Comparison of ENCODE assay signal across 17 cellular contexts in the genomic region with DNA sequence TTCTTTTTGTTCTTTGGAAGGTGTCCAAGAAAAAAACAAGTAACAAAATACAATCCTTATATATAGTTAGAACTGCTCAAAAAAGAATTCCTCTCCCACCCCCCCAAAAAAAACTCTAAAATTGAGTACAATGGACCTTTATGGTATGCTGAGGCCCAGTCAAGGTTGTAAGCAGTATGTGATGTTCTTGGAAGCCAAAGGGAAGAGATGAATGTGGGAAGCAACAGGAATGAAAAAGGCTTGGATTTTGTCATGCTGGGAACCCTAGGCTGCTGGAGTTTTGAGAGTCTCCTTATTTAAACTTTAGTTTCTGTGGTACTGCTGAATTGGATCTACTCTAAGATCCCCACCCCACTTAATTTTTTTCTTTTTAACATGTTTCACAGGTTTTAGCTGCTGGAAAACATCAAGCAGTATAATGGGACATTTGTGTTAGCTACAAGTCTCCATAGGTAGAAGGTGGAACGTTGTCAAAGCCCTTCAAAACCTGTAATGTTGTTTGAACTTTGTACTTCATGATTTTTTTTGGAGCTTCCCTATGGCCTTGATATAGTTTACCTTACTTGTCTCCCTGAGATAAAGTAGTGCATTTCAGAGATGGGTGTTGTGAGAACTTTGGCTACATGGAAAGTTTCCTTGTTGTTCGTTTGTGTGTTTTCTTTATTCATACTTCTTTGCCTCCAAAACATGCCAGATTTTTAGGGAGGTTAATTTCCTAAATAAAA. TPM values are rescaled to one million over a fixed set of nuclear protein-coding genes. Genes with fewer than 3 reads are reported as not detected.
DNase-seq lines count a peak whose midpoint lies in the region; ATAC-seq, FAIRE-seq and TF ChIP-seq lines count a peak whose summit lies in the region.
"Had no signal": no experiment of that assay in that cellular context is flagged by ENCODE, and none has a peak within 500 bp of the region (broad histone marks: within the 10 kb centered on the region; RNA-seq: fewer than 3 reads in every experiment).

No MANE protein-coding gene starts in this region.

- in situ Hi-C loops in HepG2 (cut with HindIII; ENCODE audit: extremely low pct_ligation_motif_present, low pct_unique_long_range_greater_than_20kb), result no loop called here

- no TSS peak for BruUV-seq in HepG2 (replicated peaks; lab: Mats Ljungman, UMichigan)

- H3K27ac ChIP-seq in cingulate gyrus (ENCODE audit: low read depth, low read length), result peak overlapping the region; percentile 21
- H3K27ac ChIP-seq in HepG2 (ENCODE audit: extremely low read length, insufficient read depth, low read length), result peak overlapping the region; percentile 74
- peak overlapping the region; percentile 15 to 43 for H3K27ac ChIP-seq in testis

- peak overlapping the region; percentile 24 for H3K9ac ChIP-seq in HepG2 (ENCODE audit: insufficient read depth, low read depth, low read length)

- peak; percentile 81 for FAIRE-seq in HepG2 (lab: Jason Lieb, UNC)
- no peak for FAIRE-seq in urothelium cell line (lab: Jason Lieb, UNC)
- FAIRE-seq: A204.1, GM18507, H54, HTR-8/SVneo, K562 had no signal

- H3K4me1 ChIP-seq in HepG2 (ENCODE audit: insufficient read depth, low read length), result peaks cover 66% of the 10 kb centered on the region
- peaks cover 17% of the 10 kb centered on the region for H3K4me1 ChIP-seq in testis

- H3K9me3 ChIP-seq in HepG2 (ENCODE audit: low read length) (no peaks in the 10 kb centered on the region), testis (no peaks in the 10 kb centered on the region)

- H3K27me3 ChIP-seq in HepG2 (ENCODE audit: control insufficient read depth in 1 of 2, insufficient read depth in 2 of 2, low read length in 2 of 2), result no peaks in the 10 kb centered on the region
- H3K27me3 ChIP-seq in testis, result no peaks in the 10 kb centered on the region

- H3K36me3 ChIP-seq in HepG2 (replicated peaks in 1 of 2; ENCODE audit: control insufficient read depth in 1 of 2, insufficient read depth in 2 of 2, low read length in 2 of 2) (no peaks in the 10 kb centered on the region), testis (ENCODE audit: low read depth, missing control alignments) (no peaks in the 10 kb centered on the region)

- peak; percentile 82 for ATAC-seq in HepG2
- ATAC-seq in GM21367 (IDR thresholded peaks at IDR 0.05; ENCODE audit: unreplicated experiment), result no peak
- no peak for ATAC-seq in HG03469 (IDR thresholded peaks at IDR 0.05; ENCODE audit: unreplicated experiment)
- no peak for ATAC-seq in HG02981 (IDR thresholded peaks at IDR 0.05; ENCODE audit: unreplicated experiment)
- ATAC-seq: K562 had no signal

- H4K20me1 ChIP-seq in HepG2 (ENCODE audit: insufficient read depth, low read length), result no peaks in the 10 kb centered on the region

- TF ChIP-seq CTCF in HepG2 (CRISPR knock-in tag; IDR thresholded peaks at IDR 0.05), result no peak
- TF ChIP-seq CTCF in testis (IDR thresholded peaks at IDR 0.05), result no peak

- TF ChIP-seq RAD21 in HepG2 (CRISPR knock-in tag; IDR thresholded peaks at IDR 0.05), result no peak

- WGBS in HepG2 (ENCODE audit: low lambda C conversion rate), result 5% methylated on average over 2 of the region's 2 CpGs
- 51 to 69% methylated on average over 2 of the region's 2 CpGs for WGBS in testis, 2 donors

- POLR2A ChIA-PET in HepG2 (lab: Yijun Ruan, JAX), result interaction anchor here (1.1 to 2.2 kb wide), 4 partner anchors 23 to 58 kb away, joined by 3 to 19 read pairs (median 8); partner anchors contain the start of gene PHLPP1

- H3K79me2 ChIP-seq in HepG2 (ENCODE audit: insufficient read depth, low read length), result peaks cover 92% of the 10 kb centered on the region

- TF ChIP-seq EP300 in HepG2 (IDR thresholded peaks at IDR 0.05; ENCODE audit: low read depth in 2 of 2, low read length in 2 of 2) (peak in 1 of 2 experiments; percentile 77; a peak in 2 of 4 replicates), HepG2 (CRISPR knock-in tag; IDR thresholded peaks at IDR 0.05; ENCODE audit: borderline replicate concordance) (no peak)

- intact Hi-C loops in HepG2 (cut with micrococcal nuclease; ENCODE audit: unreplicated experiment), result loop anchor here (1.0 kb wide), 1 partner anchor 32 kb away; no protein-coding TSS in a partner anchor
- intact Hi-C loops in testis (cut with DNase I; ENCODE audit: low total_unique reads), result no loop called here

- peak overlapping the region; percentile 64 for H3K4me2 ChIP-seq in HepG2 (ENCODE audit: low read depth, low read length)

- no peak for TF ChIP-seq POLR2A in HepG2 (IDR thresholded peaks at IDR 0.05; ENCODE audit: insufficient read depth in 1 of 2, low read depth in 2 of 2, low read length in 2 of 2)
- TF ChIP-seq POLR2A in testis (IDR thresholded peaks at IDR 0.05), result no peak

- CTCF ChIA-PET in HepG2 (lab: Yijun Ruan, JAX; ENCODE audit: low intra/inter-chr PET ratio, low total read pairs), result no interaction called here

- DNase-seq in LoVo (ENCODE audit: low spot score) (peak; percentile 30), HepG2 (ENCODE audit: low spot score) (peak; percentile 77), testis (no peak), urothelium cell line (ENCODE audit: low spot score) (no peak)
- DNase-seq: C1 segment of cervical spinal cord; Calu3; CD4-positive, alpha-beta T cell; DMS 273 treated with DMSO at 0.1 percent for 48 hours had no signal

- H3K4me3 ChIP-seq in HepG2 (replicated peaks in 1 of 3; ENCODE audit: insufficient read depth in 1 of 3, low read depth in 2 of 3, low read length in 3 of 3) (peak overlapping the region in 1 of 3 experiments; percentile 18; a peak in 2 of 6 replicates), testis (no peak overlapping the region)
- H3K4me3 ChIP-seq: K562 had no signal

- H2AFZ ChIP-seq in HepG2 (ENCODE audit: low read length), result no peak overlapping the region

TF ChIP-seq in HepG2, 621 proteins besides CTCF, POLR2A, EP300 and RAD21 (continues in another document):
- TF ChIP-seq ZSCAN29 (CRISPR knock-in tag; conservative IDR thresholded peaks at IDR 0.05) (no peak), MXD4 (CRISPR knock-in tag; IDR thresholded peaks at IDR 0.05) (no peak), PRPF4 (IDR thresholded peaks at IDR 0.05; ENCODE audit: low read depth, low read length, poor library complexity, severe bottlenecking) (no peak), NCOA2 (CRISPR knock-in tag; IDR thresholded peaks at IDR 0.05) (peak; percentile 73), SIX1 (CRISPR knock-in tag; IDR thresholded peaks at IDR 0.05; ENCODE audit: borderline replicate concordance) (no peak)
- TF ChIP-seq, protein P1, sequence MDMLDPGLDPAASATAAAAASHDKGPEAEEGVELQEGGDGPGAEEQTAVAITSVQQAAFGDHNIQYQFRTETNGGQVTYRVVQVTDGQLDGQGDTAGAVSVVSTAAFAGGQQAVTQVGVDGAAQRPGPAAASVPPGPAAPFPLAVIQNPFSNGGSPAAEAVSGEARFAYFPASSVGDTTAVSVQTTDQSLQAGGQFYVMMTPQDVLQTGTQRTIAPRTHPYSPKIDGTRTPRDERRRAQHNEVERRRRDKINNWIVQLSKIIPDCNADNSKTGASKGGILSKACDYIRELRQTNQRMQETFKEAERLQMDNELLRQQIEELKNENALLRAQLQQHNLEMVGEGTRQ (IDR thresholded peaks at IDR 0.05; ENCODE audit: low read depth, low read length), result no peak
- TF ChIP-seq, protein P1 (CRISPR knock-in tag; IDR thresholded peaks at IDR 0.05; ENCODE audit: borderline replicate concordance), result no peak

RNA-seq across cellular contexts. Expression of gene PHLPP1, which starts 57.7 kb away (rescaled TPM):
- total RNA-seq in HepG2 (2016; rRNA removed; fragmentation: Illumina TruSeq; extraction: Trizol) (18.5 and 19.8 TPM in 2 replicates), testis (10 to 100 TPM; 50.5 to 60.1 TPM)
- total RNA-seq in HepG2 (2016; cell fraction: cytosol; rRNA removed; fragmentation: Illumina TruSeq; extraction: Trizol; ENCODE audit: low read depth), result 8.5 and 10.8 TPM in 2 replicates
- total RNA-seq in HepG2 (2016; cell fraction: insoluble cytoplasmic fraction; rRNA removed; fragmentation: Illumina TruSeq; extraction: Trizol), result 16.7 and 17.3 TPM in 2 replicates
- 8.5 and 10.8 TPM in 2 replicates for total RNA-seq in HepG2 (2016; cell fraction: membrane; rRNA removed; fragmentation: Illumina TruSeq; extraction: Trizol)
- 29.4 and 39.2 TPM in 2 replicates for total RNA-seq in HepG2 (2016; cell fraction: nucleus; rRNA removed; fragmentation: Illumina TruSeq; extraction: Trizol)
- polyA plus RNA-seq in HepG2 (2011; rRNA removed) (9.2 and 9.8 TPM in 2 replicates), testis (ENCODE audit: insufficient read depth, low read depth, low replicate concordance) (31.5 TPM)
- 7.0 and 7.7 TPM in 2 replicates for polyA plus RNA-seq in HepG2 (2011; cell fraction: cytosol; rRNA removed)
- 11.5 and 13.7 TPM in 2 replicates for polyA plus RNA-seq in HepG2 (2011; cell fraction: nucleus; rRNA removed)
- 9.2 and 15.8 TPM in 2 replicates for polyA plus RNA-seq in HepG2 (2012)
- 0.60 and 0.61 TPM in 2 replicates for polyA plus RNA-seq in HepG2 (2016; cell fraction: cytosol; fragmentation: Illumina TruSeq; extraction: Trizol; ENCODE audit: low read depth)
- 13.0 and 17.3 TPM in 2 replicates for polyA plus RNA-seq in HepG2 (2016; cell fraction: insoluble cytoplasmic fraction; fragmentation: Illumina TruSeq; extraction: Trizol; ENCODE audit: low read depth)
- polyA plus RNA-seq in HepG2 (2016; cell fraction: membrane; fragmentation: Illumina TruSeq; extraction: Trizol; ENCODE audit: low read depth), result 2.3 and 2.5 TPM in 2 replicates
- polyA plus RNA-seq in HepG2 (2016; cell fraction: nucleus; fragmentation: Illumina TruSeq; extraction: Trizol; ENCODE audit: insufficient read depth, low read depth), result 17.6 and 19.5 TPM in 2 replicates
- polyA minus RNA-seq in HepG2 (2011; rRNA and poly(A)+ RNA removed; ENCODE audit: low replicate concordance), result 17.9 and 28.2 TPM in 2 replicates
- polyA minus RNA-seq in HepG2 (2011; cell fraction: cytosol; rRNA and poly(A)+ RNA removed), result 24.3 and 29.5 TPM in 2 replicates
- polyA minus RNA-seq in HepG2 (2011; cell fraction: nucleus; rRNA and poly(A)+ RNA removed), result 61.7 and 84.3 TPM in 2 replicates

Comparison
In these comparisons a context has a peak if more than half of its experiments do, and no peak if none do; other contexts are left out.
1. DNase-seq: peak in LoVo (single experiment) and HepG2 (single experiment); none in testis (single experiment) and urothelium cell line (single experiment).
2. H3K27ac ChIP-seq: peak in every context shown above with its lines; median percentile 74 in HepG2; 29 in testis; 21 in cingulate gyrus.